17 cellular contexts compared by ENCODE assay signal in the genomic region with DNA sequence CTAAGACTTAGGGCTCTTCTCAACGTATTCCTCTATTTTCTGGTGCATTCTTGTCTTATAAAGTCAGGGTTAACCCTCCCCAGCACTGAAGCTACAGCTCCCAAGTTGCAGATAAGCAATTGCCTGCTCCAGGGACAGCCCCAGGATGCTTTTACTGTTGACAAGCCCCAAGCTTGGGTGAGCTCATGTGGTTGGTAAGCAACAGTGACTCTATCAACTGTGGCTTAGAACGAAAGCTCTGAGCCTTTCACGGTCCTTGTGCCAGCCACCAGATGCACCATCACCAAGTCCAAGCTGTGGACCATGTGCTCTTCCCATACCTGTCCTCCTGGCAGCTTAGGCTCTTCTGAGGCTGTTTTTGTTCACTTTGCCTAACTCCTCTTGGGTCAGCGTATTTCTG. TPM values are rescaled to one million over a fixed set of nuclear protein-coding genes. Genes with fewer than 3 reads are reported as not detected.
DNase-seq lines count a peak whose midpoint lies in the region; ATAC-seq lines count a peak whose summit lies in the region.
"Had no signal": no experiment of that assay in that cellular context is flagged by ENCODE, and none has a peak within 500 bp of the region (broad histone marks: within the 10 kb centered on the region; RNA-seq: fewer than 3 reads in every experiment).

No MANE protein-coding gene starts in this region.

- H3K27ac Mint-ChIP-seq in activated CD8-positive, alpha-beta memory T cell treated with anti-CD3 and anti-CD28 coated beads, Interleukin-2, amount 10 ng/mL, durations not matched to agents 7 days and 5 days, result no peak overlapping the region
- peak overlapping the region; percentile 78 to 95 for H3K27ac Mint-ChIP-seq in natural killer cell treated with Interleukin-12 subunit alpha and Interleukin-12 subunit beta and Interleukin-15 and Interleukin-18, amount 100 ng/mL, for 72 hours
- H3K27ac Mint-ChIP-seq: activated T-cell treated with anti-CD3 and anti-CD28 coated beads, Interleukin-2, amount 50 U/mL, for 24 hours had no signal

- no peaks in the 10 kb centered on the region for H3K9me3 Mint-ChIP-seq in activated CD8-positive, alpha-beta memory T cell treated with anti-CD3 and anti-CD28 coated beads, Interleukin-2, amount 10 ng/mL, durations not matched to agents 7 days and 5 days (ENCODE audit: low read depth)
- H3K9me3 Mint-ChIP-seq in natural killer cell treated with Interleukin-12 subunit alpha and Interleukin-12 subunit beta and Interleukin-15 and Interleukin-18, amount 100 ng/mL, for 72 hours, result no peaks in the 10 kb centered on the region
- H3K9me3 Mint-ChIP-seq: activated T-cell treated with anti-CD3 and anti-CD28 coated beads, Interleukin-2, amount 50 U/mL, for 24 hours had no signal

- no peak for DNase-seq in activated CD8-positive, alpha-beta memory T cell treated with anti-CD3 and anti-CD28 coated beads, Interleukin-2, amount 10 ng/mL, durations not matched to agents 7 days and 5 days
- no peak for DNase-seq in activated CD8-positive, alpha-beta memory T cell treated with anti-CD3 and anti-CD28 coated beads, Interleukin-2, amount 50 U/mL, for 4 hours
- DNase-seq in natural killer cell treated with Interleukin-12 subunit alpha and Interleukin-12 subunit beta and Interleukin-15 and Interleukin-18, amount 100 ng/mL, for 72 hours (ENCODE audit: low spot score), result no peak
- DNase-seq in midbrain (lab: John Stamatoyannopoulos, UW), result no peak
- no peak for DNase-seq in effector CD4-positive, alpha-beta T cell
- DNase-seq in germinal center (ENCODE audit: low spot score), result no peak
- DNase-seq: activated T-cell treated with anti-CD3 and anti-CD28 coated beads, Interleukin-2, amount 50 U/mL, for 24 hours; Caco-2; head of caudate nucleus; NCI-H1436; NCI-H524; Peyer's patch had no signal

- H3K36me3 Mint-ChIP-seq in activated CD8-positive, alpha-beta memory T cell treated with anti-CD3 and anti-CD28 coated beads, Interleukin-2, amount 10 ng/mL, durations not matched to agents 7 days and 5 days, result no peaks in the 10 kb centered on the region
- peaks cover 7% of the 10 kb centered on the region for H3K36me3 Mint-ChIP-seq in natural killer cell treated with Interleukin-12 subunit alpha and Interleukin-12 subunit beta and Interleukin-15 and Interleukin-18, amount 100 ng/mL, for 72 hours

- CTCF ChIA-PET in activated CD8-positive, alpha-beta memory T cell treated with anti-CD3 and anti-CD28 coated beads, Interleukin-2, amount 10 ng/mL, durations not matched to agents 7 days and 5 days (lab: Charles Lee), result interaction anchor here (1.3 to 1.7 kb wide), 2 partner anchors 11 to 109 kb away, joined by 4 to 6 read pairs; no protein-coding TSS in a partner anchor

- no peaks in the 10 kb centered on the region for H3K27me3 Mint-ChIP-seq in activated CD8-positive, alpha-beta memory T cell treated with anti-CD3 and anti-CD28 coated beads, Interleukin-2, amount 10 ng/mL, durations not matched to agents 7 days and 5 days
- H3K27me3 Mint-ChIP-seq in natural killer cell treated with Interleukin-12 subunit alpha and Interleukin-12 subunit beta and Interleukin-15 and Interleukin-18, amount 100 ng/mL, for 72 hours, result no peaks in the 10 kb centered on the region
- H3K27me3 Mint-ChIP-seq: activated T-cell treated with anti-CD3 and anti-CD28 coated beads, Interleukin-2, amount 50 U/mL, for 24 hours had no signal

- ATAC-seq in activated CD8-positive, alpha-beta memory T cell treated with anti-CD3 and anti-CD28 coated beads, Interleukin-2, amount 10 ng/mL, durations not matched to agents 7 days and 5 days, result peak; percentile 58
- ATAC-seq in GM21825 (IDR thresholded peaks at IDR 0.05; ENCODE audit: unreplicated experiment) (peak; percentile 83), HG03565 (IDR thresholded peaks at IDR 0.05; ENCODE audit: unreplicated experiment) (peak; percentile 68)
- ATAC-seq in natural killer cell treated with Interleukin-12 subunit alpha and Interleukin-12 subunit beta and Interleukin-15 and Interleukin-18, amount 100 ng/mL, for 72 hours, result peak; percentile 79 to 82
- ATAC-seq: A549; activated CD4-positive, CD25-positive, alpha-beta regulatory T cell treated with anti-CD3 and anti-CD28 coated beads, Interleukin-2, amount 50 U/mL, for 24 hours; K562 had no signal

- H3K4me1 Mint-ChIP-seq in activated CD8-positive, alpha-beta memory T cell treated with anti-CD3 and anti-CD28 coated beads, Interleukin-2, amount 10 ng/mL, durations not matched to agents 7 days and 5 days, result peaks cover 48% of the 10 kb centered on the region
- H3K4me1 Mint-ChIP-seq in natural killer cell treated with Interleukin-12 subunit alpha and Interleukin-12 subunit beta and Interleukin-15 and Interleukin-18, amount 100 ng/mL, for 72 hours (ENCODE audit: low read depth in 2 of 2), result peaks cover 76 to 89% of the 10 kb centered on the region in 2 donors

- H3K4me3 Mint-ChIP-seq in activated CD8-positive, alpha-beta memory T cell treated with anti-CD3 and anti-CD28 coated beads, Interleukin-2, amount 10 ng/mL, durations not matched to agents 7 days and 5 days, result no peak overlapping the region
- peak overlapping the region; percentile 67 for H3K4me3 Mint-ChIP-seq in natural killer cell treated with Interleukin-12 subunit alpha and Interleukin-12 subunit beta and Interleukin-15 and Interleukin-18, amount 100 ng/mL, for 72 hours
- H3K4me3 Mint-ChIP-seq: activated T-cell treated with anti-CD3 and anti-CD28 coated beads, Interleukin-2, amount 50 U/mL, for 24 hours had no signal

RNA-seq across cellular contexts. Expression of a gene that starts 13.5 kb away (rescaled TPM):
- 1 to 10 TPM; 1.7 to 4.4 TPM for total RNA-seq in activated CD8-positive, alpha-beta memory T cell treated with anti-CD3 and anti-CD28 coated beads, Interleukin-2, amount 10 ng/mL, durations not matched to agents 7 days and 5 days
- total RNA-seq in natural killer cell treated with Interleukin-12 subunit alpha and Interleukin-12 subunit beta and Interleukin-15 and Interleukin-18, amount 100 ng/mL, for 72 hours, result 1 to 10 TPM; 3.8 to 4.4 TPM
- total RNA-seq: Caco-2 had no signal
